Comparison of ENCODE assay signal across 1 cellular context in genomic region chr11:1589191-1589963, GRCh38.
A peak's percentile ranks its signal among the peaks of the same experiment; 100 is the strongest.
TF ChIP-seq lines count a peak whose summit lies in the region.

No MANE protein-coding gene starts in this region.

TF ChIP-seq in K562, 482 proteins besides CTCF, POLR2A, EP300 and RAD21:
- 0 out of 2 replicates have a peak, but pooled peaks have one; percentile 8 for TF ChIP-seq ETV1 (tag; conservative IDR thresholded peaks at IDR 0.05; ENCODE audit: low read depth)
